In genomic region chr5:142881076-142881466, GRCh38 we compare ENCODE assay signal across 8 cellular contexts.
A peak's percentile ranks its signal among the peaks of the same experiment; 100 is the strongest.
DNase-seq lines count a peak whose midpoint lies in the region; ATAC-seq and TF ChIP-seq lines count a peak whose summit lies in the region.

No MANE protein-coding gene starts in this region.

- WGBS in right lobe of liver (ENCODE audit: insufficient coverage, low coverage, low lambda C conversion rate, missing lambda C conversion rate), result 59% methylated on average over 5 of the region's 7 CpGs

- intact Hi-C loops in right lobe of liver (cut with DNase I), result loop anchor here (5.0 kb wide), 2 partner anchors 159 to 164 kb away; no protein-coding TSS in a partner anchor

- no peak overlapping the region for H3K27ac ChIP-seq in right lobe of liver

- no peaks in the 10 kb centered on the region for H3K9me3 ChIP-seq in right lobe of liver

- TF ChIP-seq POLR2A in right lobe of liver (IDR thresholded peaks at IDR 0.05), result no peak

- no peak overlapping the region for H3K4me3 ChIP-seq in right lobe of liver

- no peaks in the 10 kb centered on the region for H3K36me3 ChIP-seq in right lobe of liver

- DNase-seq in EH (ENCODE audit: low read depth) (peak; percentile 86), amniotic epithelial cell (ENCODE audit: low read depth) (peak; percentile 92), right lobe of liver (no peak), NCI-H1417 treated with DMSO at 0.1 percent for 48 hours (lab: John Stamatoyannopoulos, UW) (no peak), activated T-cell treated with anti-CD3 and anti-CD28 coated beads for 4 hours (no peak)

- TF ChIP-seq CTCF in right lobe of liver (IDR thresholded peaks at IDR 0.05), result no peak

- H3K27me3 ChIP-seq in right lobe of liver, result no peaks in the 10 kb centered on the region

- ATAC-seq in HG03135 (IDR thresholded peaks at IDR 0.05; ENCODE audit: unreplicated experiment), result peak; percentile 59
- ATAC-seq in right lobe of liver, result peak; percentile 7 to 36 (median 33)
- no peak for ATAC-seq in GM18870 (IDR thresholded peaks at IDR 0.05; ENCODE audit: unreplicated experiment)
- ATAC-seq in GM19324 (IDR thresholded peaks at IDR 0.05; ENCODE audit: low FRiP score, unreplicated experiment), result no peak

- peaks cover 0 to 7% (median 0%) of the 10 kb centered on the region in 4 donors for H3K4me1 ChIP-seq in right lobe of liver

Comparison
In these comparisons a context has a peak if more than half of its experiments do, and no peak if none do; other contexts are left out.
1. DNase-seq: peak in EH (single experiment) and amniotic epithelial cell (single experiment); none in right lobe of liver (0 of 3), NCI-H1417 treated with DMSO at 0.1 percent for 48 hours (single experiment) and activated T-cell treated with anti-CD3 and anti-CD28 coated beads for 4 hours (single experiment).
2. ATAC-seq: peak in HG03135 (single experiment) and right lobe of liver (4 of 4); none in GM18870 (single experiment) and GM19324 (single experiment).